ENCODE assay signal across 1 cellular context in genomic region chr19:48613852-48614435, GRCh38.
TF ChIP-seq lines count a peak whose summit lies in the region.

No MANE protein-coding gene starts in this region.

TF ChIP-seq in SK-N-SH, 30 proteins besides CTCF, POLR2A, EP300 and RAD21 (continued from another document):
- TF ChIP-seq ZBTB33 (IDR thresholded peaks at IDR 0.05; ENCODE audit: borderline replicate concordance, low read depth) = peak; percentile 19; the same call in 1 of the 2 replicates
- peak; percentile 6; the same call in 1 of the 2 replicates for TF ChIP-seq POLR2AphosphoS5 (IDR thresholded peaks at IDR 0.05; ENCODE audit: low read depth, low read length)
- no peak for TF ChIP-seq SMC3 (IDR thresholded peaks at IDR 0.05; ENCODE audit: low read depth, low read length)
- TF ChIP-seq RXRA (IDR thresholded peaks at IDR 0.05; ENCODE audit: borderline replicate concordance, low read depth) = no peak
- TF ChIP-seq, protein P1, sequence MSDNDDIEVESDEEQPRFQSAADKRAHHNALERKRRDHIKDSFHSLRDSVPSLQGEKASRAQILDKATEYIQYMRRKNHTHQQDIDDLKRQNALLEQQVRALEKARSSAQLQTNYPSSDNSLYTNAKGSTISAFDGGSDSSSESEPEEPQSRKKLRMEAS (IDR thresholded peaks at IDR 0.05; ENCODE audit: low read depth) = no peak
- TF ChIP-seq, protein P2, sequence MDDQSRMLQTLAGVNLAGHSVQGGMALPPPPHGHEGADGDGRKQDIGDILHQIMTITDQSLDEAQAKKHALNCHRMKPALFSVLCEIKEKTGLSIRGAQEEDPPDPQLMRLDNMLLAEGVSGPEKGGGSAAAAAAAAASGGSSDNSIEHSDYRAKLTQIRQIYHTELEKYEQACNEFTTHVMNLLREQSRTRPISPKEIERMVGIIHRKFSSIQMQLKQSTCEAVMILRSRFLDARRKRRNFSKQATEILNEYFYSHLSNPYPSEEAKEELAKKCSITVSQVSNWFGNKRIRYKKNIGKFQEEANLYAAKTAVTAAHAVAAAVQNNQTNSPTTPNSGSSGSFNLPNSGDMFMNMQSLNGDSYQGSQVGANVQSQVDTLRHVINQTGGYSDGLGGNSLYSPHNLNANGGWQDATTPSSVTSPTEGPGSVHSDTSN (IDR thresholded peaks at IDR 0.05) = 0 out of 2 replicates have a peak, but pooled peaks have one; percentile 27
- no peak for TF ChIP-seq GABPA (IDR thresholded peaks at IDR 0.05; ENCODE audit: low read depth)
- peak; percentile 42; the same call in 1 of the 2 replicates for TF ChIP-seq MXI1 (IDR thresholded peaks at IDR 0.05; ENCODE audit: low read depth, low read length)
